Comparison of ENCODE assay signal across 14 cellular contexts in the genomic region with DNA sequence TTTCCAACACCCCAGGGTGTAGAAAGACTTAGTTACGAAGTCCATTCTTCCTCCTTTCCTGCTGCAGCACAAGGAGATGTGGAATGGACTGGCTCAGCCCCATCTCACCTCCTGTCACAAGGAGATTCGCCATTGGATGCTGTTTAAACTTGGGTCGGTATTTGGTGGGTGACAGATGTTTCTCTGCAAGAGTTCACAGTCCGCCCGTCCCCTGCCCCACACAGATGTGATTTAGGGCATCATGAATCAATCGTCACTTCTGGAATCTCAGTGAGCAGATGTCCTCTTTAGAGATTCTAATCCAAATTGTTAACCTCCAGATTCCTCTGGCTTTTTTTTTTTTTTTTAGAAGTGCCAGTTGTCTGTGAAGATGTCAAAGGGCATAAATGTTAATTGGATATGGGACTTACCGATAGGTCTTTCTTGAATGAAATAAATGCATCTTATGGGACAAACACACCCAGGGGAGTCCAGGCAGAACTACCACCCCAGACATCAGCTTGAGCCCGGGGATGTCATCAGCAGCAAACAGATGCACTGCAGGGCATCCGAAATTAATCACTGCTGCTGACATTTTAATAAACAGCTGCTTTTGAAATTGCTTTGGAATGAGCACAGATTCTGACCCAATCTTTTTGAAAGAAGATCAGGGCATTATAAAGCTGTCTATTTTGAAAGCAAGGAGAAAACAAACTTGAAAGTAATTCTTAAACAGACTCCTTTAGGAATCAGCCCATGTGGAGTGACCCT.
DNase-seq lines count a peak whose midpoint lies in the region; ATAC-seq, FAIRE-seq and TF ChIP-seq lines count a peak whose summit lies in the region.
"Had no signal": no experiment of that assay in that cellular context is flagged by ENCODE, and none has a peak within 500 bp of the region (broad histone marks: within the 10 kb centered on the region; RNA-seq: fewer than 3 reads in every experiment).

No MANE protein-coding gene starts in this region.

- H3K36me3 ChIP-seq in bronchial epithelial cell (ENCODE audit: control insufficient read depth, insufficient read depth, low read length) (no peaks in the 10 kb centered on the region), MG63 (no peaks in the 10 kb centered on the region)
- H3K36me3 ChIP-seq: BE2C had no signal

- TF ChIP-seq CTCF in bronchial epithelial cell (IDR thresholded peaks at IDR 0.05; ENCODE audit: insufficient read depth, low read length, severe bottlenecking): no peak

- no peaks in the 10 kb centered on the region for H3K9me3 ChIP-seq in MG63
- H3K9me3 ChIP-seq: A549, BE2C had no signal

- no peaks in the 10 kb centered on the region for H3K4me1 Mint-ChIP-seq in T-cell

- POLR2A ChIA-PET in T-cell (lab: Charles Lee): no interaction called here

- no peaks in the 10 kb centered on the region for H3K9me3 Mint-ChIP-seq in T-cell
- H3K9me3 Mint-ChIP-seq: CD4-positive, alpha-beta memory T cell; HFFc6; IgD-negative memory B cell had no signal

- no peak overlapping the region for H3K4me3 Mint-ChIP-seq in T-cell
- H3K4me3 Mint-ChIP-seq: CD4-positive, alpha-beta memory T cell; HFFc6; IgD-negative memory B cell had no signal

- H3K4me3 ChIP-seq in bronchial epithelial cell (ENCODE audit: low read depth, low read length) (no peak overlapping the region), MG63 (no peak overlapping the region)
- H3K4me3 ChIP-seq: A549 had no signal

- H3K36me3 Mint-ChIP-seq in T-cell: no peaks in the 10 kb centered on the region
- H3K36me3 Mint-ChIP-seq: CD4-positive, alpha-beta memory T cell had no signal

- H3K27ac Mint-ChIP-seq in T-cell: no peak overlapping the region
- H3K27ac Mint-ChIP-seq: CD4-positive, alpha-beta memory T cell; HFFc6; IgD-negative memory B cell had no signal

- ATAC-seq in HG02885 (IDR thresholded peaks at IDR 0.05; ENCODE audit: poor library complexity, unreplicated experiment) (no peak), T-cell (replicated peaks in 1 of 4) (no peak)
- ATAC-seq: A549 had no signal

- FAIRE-seq in bronchial epithelial cell (lab: Jason Lieb, UNC): peak; percentile 68
- FAIRE-seq: A549 had no signal

- DNase-seq in LHCN-M2 (ENCODE audit: low read depth) (peak; percentile 83), bronchial epithelial cell (ENCODE audit: low read depth) (no peak), myocyte (ENCODE audit: low read depth) (peak; percentile 74), T-cell (no peak), MG63 (no peak)
- DNase-seq: BE2C; CD4-positive, alpha-beta memory T cell; DMS53; GF-D8; HCEC 1CT; HFFc6 had no signal

- CTCF ChIA-PET in T-cell (lab: Charles Lee): no interaction called here

- H3K27me3 Mint-ChIP-seq in T-cell: peaks cover 10 to 15% of the 10 kb centered on the region in 2 donors
- H3K27me3 Mint-ChIP-seq: IgD-negative memory B cell had no signal

- H3K27me3 ChIP-seq in bronchial epithelial cell (ENCODE audit: control insufficient read depth, insufficient read depth, low read length) (no peaks in the 10 kb centered on the region), MG63 (0 out of 2 replicates have a peak, but pooled peaks cover 4% of the 10 kb centered on the region)
- H3K27me3 ChIP-seq: BE2C had no signal

Comparison
In these comparisons a context has a peak if more than half of its experiments do, and no peak if none do; other contexts are left out.
1. DNase-seq: peak in LHCN-M2 (single experiment) and myocyte (single experiment); none in bronchial epithelial cell (single experiment), T-cell (0 of 34) and MG63 (single experiment).